In genomic region chr11:69615545-69616278, GRCh38 we compare ENCODE assay signal across 30 cellular contexts.
"Had no signal": no experiment of that assay in that cellular context is flagged by ENCODE, and none has a peak within 500 bp of the region (broad histone marks: within the 10 kb centered on the region; RNA-seq: fewer than 3 reads in every experiment).

No MANE protein-coding gene starts in this region.

- H3K4me1 ChIP-seq: esophagus muscularis mucosa, foreskin keratinocyte, heart left ventricle, left ventricle myocardium inferior, parathyroid adenoma, psoas muscle, stomach, thyroid gland had no signal

- H3K27ac Mint-ChIP-seq: activated CD4-positive, alpha-beta T cell treated with anti-CD3 and anti-CD28 coated beads for 36 hours; activated CD8-positive, alpha-beta memory T cell treated with anti-CD3 and anti-CD28 coated beads, Interleukin-2, amount 10 ng/mL, durations not matched to agents 7 days and 5 days; activated CD8-positive, alpha-beta T cell treated with anti-CD3 and anti-CD28 coated beads, Interleukin-2, amount 10 ng/mL, durations not matched to agents 7 days and 5 days; activated naive CD4-positive, alpha-beta T cell treated with anti-CD3 and anti-CD28 coated beads, Interleukin-2, amount 50 U/mL, for 72 hours; activated T-helper 2 cell treated with anti-CD3 and anti-CD28 coated beads, Interferon-gamma antibody, Interleukin-2, Interleukin-4, amounts not matched to agents 10 μg/mL and 5 μg/mL and 100 μg/mL, durations not matched to agents 14 hours and 24 hours and 36 hours; dendritic cell treated with granulocyte-macrophage colony-stimulating factor and Interleukin-4, amounts not matched to agents 40 ng/mL and 50 ng/mL, for 4 days; mesothelial cell of epicardium; nephron progenitor cell; stimulated activated memory B cell treated with anti-CD40 and anti-IgM and Interleukin-4, amounts not matched to agents 10 μg/mL and 1 μg/mL and 100 μg/mL, for 72 hours; T-helper 2 cell treated with Interferon-gamma antibody and Interleukin-4, amounts not matched to agents 5 μg/mL and 100 μg/mL, for 36 hours had no signal

- DNase-seq: activated CD4-positive, alpha-beta T cell treated with anti-CD3 and anti-CD28 coated beads for 36 hours; activated CD4-positive, CD25-positive, alpha-beta regulatory T cell; activated CD8-positive, alpha-beta memory T cell treated with anti-CD3 and anti-CD28 coated beads, Interleukin-2, amount 10 ng/mL, durations not matched to agents 7 days and 5 days; activated CD8-positive, alpha-beta T cell treated with anti-CD3 and anti-CD28 coated beads, Interleukin-2, amount 10 ng/mL, durations not matched to agents 7 days and 5 days; activated T-cell treated with anti-CD3 and anti-CD28 coated beads, Interleukin-2, amount 50 U/mL, for 48 hours; foreskin keratinocyte; heart left ventricle; kidney glomerular epithelial cell; left ventricle myocardium inferior; mammary epithelial cell; naive B cell; nephron progenitor cell; nucleus accumbens; psoas muscle; stimulated activated CD4-positive, alpha-beta T cell treated with anti-CD3 and anti-CD28 coated beads, Interleukin-1b, Interleukin-23, amount 100 ng/mL, for 48 hours; stimulated activated CD4-positive, alpha-beta T cell treated with anti-CD3 and anti-CD28 coated beads, Interleukin-4, amount 100 ng/mL, for 4 hours; stimulated activated CD8-positive, alpha-beta memory T cell treated with anti-CD3 and anti-CD28 coated beads, Interleukin-4, amount 100 ng/mL, for 48 hours; stomach; thyroid gland had no signal

- H3K4me3 Mint-ChIP-seq: activated CD4-positive, alpha-beta T cell treated with anti-CD3 and anti-CD28 coated beads for 36 hours; activated CD8-positive, alpha-beta memory T cell treated with anti-CD3 and anti-CD28 coated beads, Interleukin-2, amount 10 ng/mL, durations not matched to agents 7 days and 5 days; activated CD8-positive, alpha-beta T cell treated with anti-CD3 and anti-CD28 coated beads, Interleukin-2, amount 10 ng/mL, durations not matched to agents 7 days and 5 days; central memory CD8-positive, alpha-beta T cell; dendritic cell treated with granulocyte-macrophage colony-stimulating factor and Interleukin-4, amounts not matched to agents 40 ng/mL and 50 ng/mL, for 4 days; mesothelial cell of epicardium; naive B cell; nephron progenitor cell; stimulated activated memory B cell treated with anti-CD40 and anti-IgM and Interleukin-4, amounts not matched to agents 10 μg/mL and 1 μg/mL and 100 μg/mL, for 72 hours; T-helper 2 cell treated with Interferon-gamma antibody and Interleukin-4, amounts not matched to agents 5 μg/mL and 100 μg/mL, for 36 hours had no signal

- H3K36me3 Mint-ChIP-seq: activated CD8-positive, alpha-beta memory T cell treated with anti-CD3 and anti-CD28 coated beads, Interleukin-2, amount 10 ng/mL, durations not matched to agents 7 days and 5 days; activated naive CD4-positive, alpha-beta T cell treated with anti-CD3 and anti-CD28 coated beads, Interleukin-2, amount 50 U/mL, for 72 hours; mesothelial cell of epicardium; naive B cell; stimulated activated memory B cell treated with anti-CD40 and anti-IgM and Interleukin-4, amounts not matched to agents 10 μg/mL and 1 μg/mL and 100 μg/mL, for 72 hours had no signal

- H3K4me1 Mint-ChIP-seq: activated CD4-positive, alpha-beta T cell treated with anti-CD3 and anti-CD28 coated beads for 36 hours; activated CD8-positive, alpha-beta memory T cell treated with anti-CD3 and anti-CD28 coated beads, Interleukin-2, amount 10 ng/mL, durations not matched to agents 7 days and 5 days; central memory CD8-positive, alpha-beta T cell; mesothelial cell of epicardium; stimulated activated memory B cell treated with anti-CD40 and anti-IgM and Interleukin-4, amounts not matched to agents 10 μg/mL and 1 μg/mL and 100 μg/mL, for 72 hours had no signal

- H3K4me3 ChIP-seq: esophagus muscularis mucosa, heart left ventricle, left ventricle myocardium inferior, psoas muscle, smooth muscle cell, stomach, thyroid gland had no signal

- H3K36me3 ChIP-seq: esophagus muscularis mucosa, heart left ventricle, left ventricle myocardium inferior, stomach, thyroid gland had no signal

- H3K27me3 ChIP-seq: heart left ventricle, thyroid gland had no signal

- H3K27ac ChIP-seq: esophagus muscularis mucosa, foreskin keratinocyte, heart left ventricle, left ventricle myocardium inferior, parathyroid adenoma, psoas muscle, stomach, thyroid gland had no signal

- H3K4me2 ChIP-seq: smooth muscle cell had no signal

- ATAC-seq: activated CD4-positive, alpha-beta T cell treated with anti-CD3 and anti-CD28 coated beads for 36 hours; activated CD8-positive, alpha-beta memory T cell treated with anti-CD3 and anti-CD28 coated beads, Interleukin-2, amount 10 ng/mL, durations not matched to agents 7 days and 5 days; activated CD8-positive, alpha-beta T cell treated with anti-CD3 and anti-CD28 coated beads, Interleukin-2, amount 10 ng/mL, durations not matched to agents 7 days and 5 days; activated naive CD4-positive, alpha-beta T cell treated with anti-CD3 and anti-CD28 coated beads, Interleukin-2, amount 50 U/mL, for 72 hours; foreskin keratinocyte; heart left ventricle; psoas muscle; stimulated activated memory B cell treated with anti-CD40 and anti-IgM and Interleukin-4, amounts not matched to agents 10 μg/mL and 1 μg/mL and 100 μg/mL, for 72 hours had no signal

- H3K9me3 ChIP-seq: left ventricle myocardium inferior, psoas muscle, thyroid gland had no signal

- H2AFZ ChIP-seq: parathyroid adenoma had no signal

- H3K9ac ChIP-seq: parathyroid adenoma had no signal

- H3K79me2 ChIP-seq: parathyroid adenoma had no signal

- H3K9me3 Mint-ChIP-seq: activated naive CD4-positive, alpha-beta T cell treated with anti-CD3 and anti-CD28 coated beads, Interleukin-2, amount 50 U/mL, for 72 hours; activated T-helper 2 cell treated with anti-CD3 and anti-CD28 coated beads, Interferon-gamma antibody, Interleukin-2, Interleukin-4, amounts not matched to agents 10 μg/mL and 5 μg/mL and 100 μg/mL, durations not matched to agents 14 hours and 24 hours and 36 hours; central memory CD8-positive, alpha-beta T cell; dendritic cell treated with granulocyte-macrophage colony-stimulating factor and Interleukin-4, amounts not matched to agents 40 ng/mL and 50 ng/mL, for 4 days; stimulated activated memory B cell treated with anti-CD40 and anti-IgM and Interleukin-4, amounts not matched to agents 10 μg/mL and 1 μg/mL and 100 μg/mL, for 72 hours; T-helper 2 cell treated with Interferon-gamma antibody and Interleukin-4, amounts not matched to agents 5 μg/mL and 100 μg/mL, for 36 hours had no signal

- FAIRE-seq: bronchial epithelial cell had no signal
